Comparison of ENCODE assay signal across 24 cellular contexts in genomic region chr11:125578783-125579182, GRCh38. TPM values are rescaled to one million over a fixed set of nuclear protein-coding genes. Genes with fewer than 3 reads are reported as not detected.
DNase-seq lines count a peak whose midpoint lies in the region; ATAC-seq, FAIRE-seq and TF ChIP-seq lines count a peak whose summit lies in the region.
"Had no signal": no experiment of that assay in that cellular context is flagged by ENCODE, and none has a peak within 500 bp of the region (broad histone marks: within the 10 kb centered on the region; RNA-seq: fewer than 3 reads in every experiment).

No MANE protein-coding gene starts in this region.

- H3K9me3 ChIP-seq in HepG2 (ENCODE audit: low read length) (no peaks in the 10 kb centered on the region), right lobe of liver (no peaks in the 10 kb centered on the region), K562 (replicated peaks; ENCODE audit: control insufficient read depth, insufficient read depth, low read depth, low read length) (no peaks in the 10 kb centered on the region), parathyroid adenoma (ENCODE audit: control insufficient read depth, low read length) (no peaks in the 10 kb centered on the region)
- H3K9me3 ChIP-seq: BE2C; BLaER1 treated with 17β-estradiol and CSF1 and Interleukin-3, amounts not matched to agents 10 nM and 100 nM; HAP-1 had no signal

- H3K27ac Mint-ChIP-seq in Calu3 (ENCODE audit: unreplicated experiment) = no peak overlapping the region
- H3K27ac Mint-ChIP-seq: CD4-positive, alpha-beta T cell; CD8-positive, alpha-beta memory T cell; HFFc6 had no signal

- H3K27ac ChIP-seq in HepG2 (ENCODE audit: extremely low read length, insufficient read depth, low read length) = no peak overlapping the region
- H3K27ac ChIP-seq in right lobe of liver = no peak overlapping the region
- no peak overlapping the region for H3K27ac ChIP-seq in K562 (ENCODE audit: extremely low read depth, low read depth, low read length)
- H3K27ac ChIP-seq in parathyroid adenoma = peak overlapping the region; percentile 96
- H3K27ac ChIP-seq: 22Rv1; BLaER1 treated with 17β-estradiol and CSF1 and Interleukin-3, amounts not matched to agents 10 nM and 100 nM had no signal

- CTCF ChIA-PET in HepG2 (lab: Yijun Ruan, JAX; ENCODE audit: low intra/inter-chr PET ratio, low total read pairs) (no interaction called here), K562 (lab: Yijun Ruan, JAX; ENCODE audit: low intra/inter-chr PET ratio) (no interaction called here), Calu3 (lab: Charles Lee) (interaction anchor here (0.6 kb wide), 1 partner anchor 18 kb away, joined by 3 read pairs; no protein-coding TSS in a partner anchor)

- FAIRE-seq in HepG2 (lab: Jason Lieb, UNC) (no peak), K562 (lab: Jason Lieb, UNC) (no peak)
- FAIRE-seq: A204.1, GM12891, GM18507, H54 had no signal

- H3K9ac ChIP-seq in HepG2 (ENCODE audit: insufficient read depth, low read depth, low read length) = no peak overlapping the region
- H3K9ac ChIP-seq in K562 (ENCODE audit: insufficient read depth in 1 of 2, low read depth in 2 of 2, low read length in 2 of 2) = no peak overlapping the region
- no peak overlapping the region for H3K9ac ChIP-seq in parathyroid adenoma
- H3K9ac ChIP-seq: BLaER1 treated with 17β-estradiol and CSF1 and Interleukin-3, amounts not matched to agents 10 nM and 100 nM had no signal

- no peak overlapping the region for H3K4me3 Mint-ChIP-seq in Calu3 (ENCODE audit: low read depth, unreplicated experiment)
- H3K4me3 Mint-ChIP-seq: CD14-positive monocyte; CD4-positive, alpha-beta T cell; CD8-positive, alpha-beta memory T cell; HFFc6 had no signal

- TF ChIP-seq CTCF in HepG2 (CRISPR knock-in tag; IDR thresholded peaks at IDR 0.05) (no peak), right lobe of liver (IDR thresholded peaks at IDR 0.05) (no peak), K562 (IDR thresholded peaks at IDR 0.05 in 2 of 3, conservative IDR thresholded peaks at IDR 0.05 in 1 of 3; ENCODE audit: insufficient read depth in 2 of 3, low read depth in 1 of 3, low read length in 3 of 3) (no peak), parathyroid adenoma (IDR thresholded peaks at IDR 0.05) (no peak), Calu3 (IDR thresholded peaks at IDR 0.05; ENCODE audit: unreplicated experiment) (no peak)

- no peaks in the 10 kb centered on the region for H3K9me3 Mint-ChIP-seq in Calu3 (ENCODE audit: low read depth, unreplicated experiment)
- H3K9me3 Mint-ChIP-seq: CD14-positive monocyte; CD4-positive, alpha-beta T cell; CD8-positive, alpha-beta memory T cell; HFFc6 had no signal

- H3K4me3 ChIP-seq in HepG2 (replicated peaks in 1 of 3; ENCODE audit: insufficient read depth in 1 of 3, low read depth in 2 of 3, low read length in 3 of 3) (no peak overlapping the region), right lobe of liver (no peak overlapping the region), K562 (no peak overlapping the region), parathyroid adenoma (ENCODE audit: low read depth, low read length) (peak overlapping the region; percentile 11)
- H3K4me3 ChIP-seq: BLaER1 treated with 17β-estradiol and CSF1 and Interleukin-3, amounts not matched to agents 10 nM and 100 nM; HAP-1 had no signal

- H3K36me3 ChIP-seq in HepG2 (replicated peaks in 1 of 2; ENCODE audit: control insufficient read depth in 1 of 2, insufficient read depth in 2 of 2, low read length in 2 of 2) = peaks cover 28 to 75% of the 10 kb centered on the region in 2 experiments
- peaks cover 0 to 100% (median 66%) of the 10 kb centered on the region in 4 donors for H3K36me3 ChIP-seq in right lobe of liver
- H3K36me3 ChIP-seq in K562 (ENCODE audit: control insufficient read depth, insufficient read depth, low read length) = peaks cover 95% of the 10 kb centered on the region
- H3K36me3 ChIP-seq in parathyroid adenoma (ENCODE audit: control insufficient read depth, insufficient read depth, low read length) = peaks cover 2% of the 10 kb centered on the region

- DNase-seq in HepG2 (ENCODE audit: low spot score) = no peak
- DNase-seq in right lobe of liver = no peak
- DNase-seq in K562 (ENCODE audit: extremely low read depth in 1 of 4, low spot score in 3 of 4) = no peak
- no peak for DNase-seq in Calu3
- DNase-seq in HK-2 (ENCODE audit: unreplicated experiment) = no peak
- DNase-seq: ACHN; AML-193; BE2C; CD4-positive, alpha-beta T cell; CD8-positive, alpha-beta memory T cell; DMS53; DMS79 treated with DMSO at 0.1 percent for 48 hours; GF-D8; GOT3; HFFc6 had no signal

- H3K4me2 ChIP-seq in HepG2 (ENCODE audit: low read depth, low read length) (no peak overlapping the region), K562 (ENCODE audit: insufficient read depth, low read length) (no peak overlapping the region), parathyroid adenoma (ENCODE audit: low read length) (no peak overlapping the region)
- H3K4me2 ChIP-seq: BLaER1 treated with 17β-estradiol and CSF1 and Interleukin-3, amounts not matched to agents 10 nM and 100 nM had no signal

- TF ChIP-seq EP300 in HepG2 (IDR thresholded peaks at IDR 0.05; ENCODE audit: low read depth in 2 of 2, low read length in 2 of 2) = no peak
- no peak for TF ChIP-seq EP300 in HepG2 (CRISPR knock-in tag; IDR thresholded peaks at IDR 0.05; ENCODE audit: borderline replicate concordance)
- TF ChIP-seq EP300 in K562 (IDR thresholded peaks at IDR 0.05; ENCODE audit: low read length) = no peak

- H3K4me1 ChIP-seq in HepG2 (ENCODE audit: insufficient read depth, low read length) (no peaks in the 10 kb centered on the region), right lobe of liver (no peaks in the 10 kb centered on the region), K562 (replicated peaks in 1 of 2; ENCODE audit: control insufficient read depth in 2 of 2, insufficient read depth in 2 of 2, low read length in 2 of 2) (no peaks in the 10 kb centered on the region), parathyroid adenoma (peaks cover 11% of the 10 kb centered on the region)
- H3K4me1 ChIP-seq: BE2C; BLaER1 treated with 17β-estradiol and CSF1 and Interleukin-3, amounts not matched to agents 10 nM and 100 nM; HAP-1 had no signal

- intact Hi-C loops in HepG2 (cut with micrococcal nuclease; ENCODE audit: unreplicated experiment) = no loop called here
- intact Hi-C loops in right lobe of liver (cut with DNase I) = no loop called here
- intact Hi-C loops in K562 (cut with micrococcal nuclease) = no loop called here
- intact Hi-C loops in Calu3 (cut with micrococcal nuclease; ENCODE audit: unreplicated experiment) = no loop called here

- H3K79me2 ChIP-seq in HepG2 (ENCODE audit: insufficient read depth, low read length) = no peaks in the 10 kb centered on the region
- no peaks in the 10 kb centered on the region for H3K79me2 ChIP-seq in K562 (ENCODE audit: control insufficient read depth, insufficient read depth, low read length)
- no peaks in the 10 kb centered on the region for H3K79me2 ChIP-seq in parathyroid adenoma

- no peak for TF ChIP-seq POLR2A in HepG2 (IDR thresholded peaks at IDR 0.05; ENCODE audit: insufficient read depth in 1 of 2, low read depth in 2 of 2, low read length in 2 of 2)
- TF ChIP-seq POLR2A in right lobe of liver (IDR thresholded peaks at IDR 0.05) = no peak
- TF ChIP-seq POLR2A in K562 (conservative IDR thresholded peaks at IDR 0.05) = no peak

- ATAC-seq in HepG2 (no peak), right lobe of liver (no peak), K562 (no peak)

- in situ Hi-C loops in HepG2 (cut with HindIII; ENCODE audit: extremely low pct_ligation_motif_present, low pct_unique_long_range_greater_than_20kb) (no loop called here), K562 (cut with MboI) (no loop called here)

- POLR2A ChIA-PET in HepG2 (lab: Yijun Ruan, JAX) = interaction anchor here (1.5 kb wide), 1 partner anchor 9 kb away, joined by 7 read pairs; no protein-coding TSS in a partner anchor
- POLR2A ChIA-PET in K562 (lab: Yijun Ruan, JAX) = interaction anchor here (0.6 to 1.3 kb wide), 4 partner anchors 9 to 16 kb away, joined by 3 to 5 read pairs (median 4); partner anchors contain the start of gene EI24

- H3K27me3 ChIP-seq in HepG2 (ENCODE audit: control insufficient read depth in 1 of 2, insufficient read depth in 2 of 2, low read length in 2 of 2) (no peaks in the 10 kb centered on the region), right lobe of liver (no peaks in the 10 kb centered on the region), K562 (ENCODE audit: control insufficient read depth in 2 of 2, insufficient read depth in 2 of 2, low read length in 2 of 2) (no peaks in the 10 kb centered on the region), parathyroid adenoma (ENCODE audit: control insufficient read depth, insufficient read depth, low read length) (no peaks in the 10 kb centered on the region)
- H3K27me3 ChIP-seq: BE2C; BLaER1 treated with 17β-estradiol and CSF1 and Interleukin-3, amounts not matched to agents 10 nM and 100 nM had no signal

- peaks cover 11% of the 10 kb centered on the region for H3K36me3 Mint-ChIP-seq in Calu3 (ENCODE audit: insufficient read depth, unreplicated experiment)

- H3K4me1 Mint-ChIP-seq in Calu3 (ENCODE audit: low read depth, unreplicated experiment) = no peaks in the 10 kb centered on the region

- BruUV-seq in HepG2 (replicated peaks; lab: Mats Ljungman, UMichigan) (no TSS peak), K562 (replicated peaks; lab: Mats Ljungman, UMichigan) (no TSS peak), Calu3 (replicated peaks; lab: Mats Ljungman, UMichigan) (no TSS peak)

- no peaks in the 10 kb centered on the region for H3K9me1 ChIP-seq in K562 (ENCODE audit: control insufficient read depth, insufficient read depth, low read length)

- no peaks in the 10 kb centered on the region for H3K27me3 Mint-ChIP-seq in Calu3 (ENCODE audit: unreplicated experiment)
- H3K27me3 Mint-ChIP-seq: CD4-positive, alpha-beta T cell; CD8-positive, alpha-beta memory T cell had no signal

- TF ChIP-seq RAD21 in HepG2 (CRISPR knock-in tag; IDR thresholded peaks at IDR 0.05) (no peak), K562 (CRISPR knock-in tag; conservative IDR thresholded peaks at IDR 0.05 in 1 of 2, IDR thresholded peaks at IDR 0.05 in 1 of 2) (no peak)

- no peaks in the 10 kb centered on the region for H4K20me1 ChIP-seq in HepG2 (ENCODE audit: insufficient read depth, low read length)
- H4K20me1 ChIP-seq in K562 (replicated peaks; ENCODE audit: control insufficient read depth, insufficient read depth, low read length) = no peaks in the 10 kb centered on the region

- WGBS in HepG2 (ENCODE audit: low lambda C conversion rate) = 100% methylated on average over 2 of the region's 2 CpGs
- WGBS in right lobe of liver (ENCODE audit: insufficient coverage, low coverage, low lambda C conversion rate, missing lambda C conversion rate) = 83% methylated on average over 2 of the region's 2 CpGs
- WGBS in K562 (ENCODE audit: insufficient coverage, low coverage, missing lambda C conversion rate) = 94% methylated on average over 2 of the region's 2 CpGs

- no peak overlapping the region for H2AFZ ChIP-seq in HepG2 (ENCODE audit: low read length)
- H2AFZ ChIP-seq in K562 (ENCODE audit: low read depth, low read length) = no peak overlapping the region
- H2AFZ ChIP-seq in parathyroid adenoma = no peak overlapping the region

RNA-seq across cellular contexts. Expression of gene EI24, which starts 9.5 kb away (rescaled TPM):
- total RNA-seq in HepG2 (2016; rRNA removed; fragmentation: Illumina TruSeq; extraction: Trizol) = 126 and 138 TPM in 2 replicates
- 208 and 212 TPM in 2 replicates for total RNA-seq in HepG2 (2016; cell fraction: cytosol; rRNA removed; fragmentation: Illumina TruSeq; extraction: Trizol; ENCODE audit: low read depth)
- 124 and 136 TPM in 2 replicates for total RNA-seq in HepG2 (2016; cell fraction: insoluble cytoplasmic fraction; rRNA removed; fragmentation: Illumina TruSeq; extraction: Trizol)
- total RNA-seq in HepG2 (2016; cell fraction: membrane; rRNA removed; fragmentation: Illumina TruSeq; extraction: Trizol) = 398 and 405 TPM in 2 replicates
- 62.3 and 65.1 TPM in 2 replicates for total RNA-seq in HepG2 (2016; cell fraction: nucleus; rRNA removed; fragmentation: Illumina TruSeq; extraction: Trizol)
- polyA plus RNA-seq in HepG2 (2011; rRNA removed) = 70.0 and 84.7 TPM in 2 replicates
- 74.3 and 105 TPM in 2 replicates for polyA plus RNA-seq in HepG2 (2011; cell fraction: cytosol; rRNA removed)
- 19.8 and 28.7 TPM in 2 replicates for polyA plus RNA-seq in HepG2 (2011; cell fraction: nucleus; rRNA removed)
- 55.7 and 63.2 TPM in 2 replicates for polyA plus RNA-seq in HepG2 (2012)
- 321 and 335 TPM in 2 replicates for polyA plus RNA-seq in HepG2 (2016; cell fraction: cytosol; fragmentation: Illumina TruSeq; extraction: Trizol; ENCODE audit: low read depth)
- polyA plus RNA-seq in HepG2 (2016; cell fraction: insoluble cytoplasmic fraction; fragmentation: Illumina TruSeq; extraction: Trizol; ENCODE audit: low read depth) = 170 and 183 TPM in 2 replicates
- 442 and 463 TPM in 2 replicates for polyA plus RNA-seq in HepG2 (2016; cell fraction: membrane; fragmentation: Illumina TruSeq; extraction: Trizol; ENCODE audit: low read depth)
- 109 and 110 TPM in 2 replicates for polyA plus RNA-seq in HepG2 (2016; cell fraction: nucleus; fragmentation: Illumina TruSeq; extraction: Trizol; ENCODE audit: insufficient read depth, low read depth)
- polyA minus RNA-seq in HepG2 (2011; rRNA and poly(A)+ RNA removed; ENCODE audit: low replicate concordance) = 105 and 116 TPM in 2 replicates
- 34.0 and 35.6 TPM in 2 replicates for polyA minus RNA-seq in HepG2 (2011; cell fraction: cytosol; rRNA and poly(A)+ RNA removed)
- 20.9 and 25.4 TPM in 2 replicates for polyA minus RNA-seq in HepG2 (2011; cell fraction: nucleus; rRNA and poly(A)+ RNA removed)
- total RNA-seq in right lobe of liver = 100 to 1,000 TPM in 5 of 6 experiments, 10 to 100 TPM in 1; 74.4 to 232 (median 113) TPM
- 79.5 and 79.6 TPM in 2 replicates for total RNA-seq in K562 (2011; cell fraction: chromatin; rRNA removed; ENCODE audit: low replicate concordance)
- total RNA-seq in K562 (2011; cell fraction: nucleolus; rRNA removed) = 86.2 and 96.6 TPM in 2 replicates
- total RNA-seq in K562 (2011; cell fraction: nucleoplasm; rRNA removed) = 142 and 189 TPM in 2 replicates
- total RNA-seq in K562 (2014; rRNA removed) = 151 and 192 TPM in 2 replicates
- total RNA-seq in K562 (2014; rRNA removed; fragmentation: Illumina TruSeq; extraction: Trizol) = 187 and 198 TPM in 2 replicates
- 160 and 168 TPM in 2 replicates for total RNA-seq in K562 (2015; rRNA removed; fragmentation: Illumina TruSeq; extraction: Trizol)
- total RNA-seq in K562 (2021) = 159 and 165 TPM in 2 replicates
- 128 and 239 TPM in 2 replicates for polyA plus RNA-seq in K562 (2011; rRNA removed)
- 178 and 192 TPM in 2 replicates for polyA plus RNA-seq in K562 (2011; cell fraction: cytosol; rRNA removed)
- 52.1 and 69.8 TPM in 2 replicates for polyA plus RNA-seq in K562 (2011; cell fraction: nucleus; rRNA removed)
- 121 and 150 TPM in 2 replicates for polyA plus RNA-seq in K562 (2012)
- 249 and 260 TPM in 2 replicates for polyA plus RNA-seq in K562 (2014; fragmentation: Illumina TruSeq; extraction: Trizol)
- 10 to 100 TPM; 50.4 to 72.2 TPM for polyA plus RNA-seq in K562 (2014; fragmentation: Nextera tagmentation; extraction: Ambion mirVana)
- polyA plus RNA-seq in K562 (2014; rRNA removed) = 182 and 210 TPM in 2 replicates
- 155 and 274 TPM in 2 replicates for polyA minus RNA-seq in K562 (2011; rRNA and poly(A)+ RNA removed)
- polyA minus RNA-seq in K562 (2011; cell fraction: cytosol; rRNA and poly(A)+ RNA removed) = 34.8 and 79.5 TPM in 2 replicates
- polyA minus RNA-seq in K562 (2011; cell fraction: nucleus; rRNA and poly(A)+ RNA removed) = 17.2 and 23.3 TPM in 2 replicates
- total RNA-seq in Calu3 (2022) = 76.7 and 82.2 TPM in 2 replicates

RNA-seq across cellular contexts. Expression of gene STT3A, which starts 13.9 kb away (rescaled TPM):
- total RNA-seq in HepG2 (2016; rRNA removed; fragmentation: Illumina TruSeq; extraction: Trizol) (141 and 229 TPM in 2 replicates), right lobe of liver (100 to 1,000 TPM in 1 of 6 experiments, 10 to 100 TPM in 5; 73.3 to 108 (median 86.8) TPM), K562 (2014; rRNA removed) (70.7 and 95.7 TPM in 2 replicates), K562 (2014; rRNA removed; fragmentation: Illumina TruSeq; extraction: Trizol) (192 and 210 TPM in 2 replicates), K562 (2015; rRNA removed; fragmentation: Illumina TruSeq; extraction: Trizol) (159 and 165 TPM in 2 replicates), K562 (2021) (148 and 167 TPM in 2 replicates), Calu3 (2022) (139 and 168 TPM in 2 replicates)
- 15.9 and 18.0 TPM in 2 replicates for total RNA-seq in HepG2 (2016; cell fraction: cytosol; rRNA removed; fragmentation: Illumina TruSeq; extraction: Trizol; ENCODE audit: low read depth)
- 132 and 230 TPM in 2 replicates for total RNA-seq in HepG2 (2016; cell fraction: insoluble cytoplasmic fraction; rRNA removed; fragmentation: Illumina TruSeq; extraction: Trizol)
- total RNA-seq in HepG2 (2016; cell fraction: membrane; rRNA removed; fragmentation: Illumina TruSeq; extraction: Trizol) = 41.6 and 47.1 TPM in 2 replicates
- 206 and 227 TPM in 2 replicates for total RNA-seq in HepG2 (2016; cell fraction: nucleus; rRNA removed; fragmentation: Illumina TruSeq; extraction: Trizol)
- polyA plus RNA-seq in HepG2 (2011; rRNA removed) (314 and 319 TPM in 2 replicates), K562 (2011; rRNA removed) (208 and 296 TPM in 2 replicates), K562 (2014; fragmentation: Illumina TruSeq; extraction: Trizol) (170 and 212 TPM in 2 replicates), K562 (2014; fragmentation: Nextera tagmentation; extraction: Ambion mirVana) (100 to 1,000 TPM; 197 to 330 TPM), K562 (2014; rRNA removed) (73.3 and 108 TPM in 2 replicates)
- polyA plus RNA-seq in HepG2 (2011; cell fraction: cytosol; rRNA removed) = 246 and 346 TPM in 2 replicates
- 97.8 and 129 TPM in 2 replicates for polyA plus RNA-seq in HepG2 (2011; cell fraction: nucleus; rRNA removed)
- polyA plus RNA-seq in HepG2 (2012) = 235 and 247 TPM in 2 replicates
- polyA plus RNA-seq in HepG2 (2016; cell fraction: cytosol; fragmentation: Illumina TruSeq; extraction: Trizol; ENCODE audit: low read depth) = 17.5 and 22.3 TPM in 2 replicates
- 131 and 134 TPM in 2 replicates for polyA plus RNA-seq in HepG2 (2016; cell fraction: insoluble cytoplasmic fraction; fragmentation: Illumina TruSeq; extraction: Trizol; ENCODE audit: low read depth)
- polyA plus RNA-seq in HepG2 (2016; cell fraction: membrane; fragmentation: Illumina TruSeq; extraction: Trizol; ENCODE audit: low read depth) = 31.9 and 40.3 TPM in 2 replicates
- polyA plus RNA-seq in HepG2 (2016; cell fraction: nucleus; fragmentation: Illumina TruSeq; extraction: Trizol; ENCODE audit: insufficient read depth, low read depth) = 266 and 272 TPM in 2 replicates
- 944 and 2,048 TPM in 2 replicates for polyA minus RNA-seq in HepG2 (2011; rRNA and poly(A)+ RNA removed; ENCODE audit: low replicate concordance)
- polyA minus RNA-seq in HepG2 (2011; cell fraction: cytosol; rRNA and poly(A)+ RNA removed) = 324 and 343 TPM in 2 replicates
- 233 and 287 TPM in 2 replicates for polyA minus RNA-seq in HepG2 (2011; cell fraction: nucleus; rRNA and poly(A)+ RNA removed)
- 340 and 391 TPM in 2 replicates for total RNA-seq in K562 (2011; cell fraction: chromatin; rRNA removed; ENCODE audit: low replicate concordance)
- total RNA-seq in K562 (2011; cell fraction: nucleolus; rRNA removed) = 528 and 545 TPM in 2 replicates
- 415 and 429 TPM in 2 replicates for total RNA-seq in K562 (2011; cell fraction: nucleoplasm; rRNA removed)
- 224 and 257 TPM in 2 replicates for polyA plus RNA-seq in K562 (2011; cell fraction: cytosol; rRNA removed)
- polyA plus RNA-seq in K562 (2011; cell fraction: nucleus; rRNA removed) = 171 and 194 TPM in 2 replicates
- polyA plus RNA-seq in K562 (2012) = 171 and 200 TPM in 2 replicates
- polyA minus RNA-seq in K562 (2011; rRNA and poly(A)+ RNA removed) = 589 and 1,261 TPM in 2 replicates
- polyA minus RNA-seq in K562 (2011; cell fraction: cytosol; rRNA and poly(A)+ RNA removed) = 132 and 273 TPM in 2 replicates
- polyA minus RNA-seq in K562 (2011; cell fraction: nucleus; rRNA and poly(A)+ RNA removed) = 106 and 141 TPM in 2 replicates

RNA-seq across cellular contexts. Expression of gene CHEK1, which starts 46.2 kb away (rescaled TPM):
- 83.2 and 152 TPM in 2 replicates for total RNA-seq in HepG2 (2016; rRNA removed; fragmentation: Illumina TruSeq; extraction: Trizol)
- total RNA-seq in HepG2 (2016; cell fraction: cytosol; rRNA removed; fragmentation: Illumina TruSeq; extraction: Trizol; ENCODE audit: low read depth) = 21.4 and 24.7 TPM in 2 replicates
- total RNA-seq in HepG2 (2016; cell fraction: insoluble cytoplasmic fraction; rRNA removed; fragmentation: Illumina TruSeq; extraction: Trizol) = 81.6 and 154 TPM in 2 replicates
- 46.5 and 56.2 TPM in 2 replicates for total RNA-seq in HepG2 (2016; cell fraction: membrane; rRNA removed; fragmentation: Illumina TruSeq; extraction: Trizol)
- total RNA-seq in HepG2 (2016; cell fraction: nucleus; rRNA removed; fragmentation: Illumina TruSeq; extraction: Trizol) = 56.3 and 62.5 TPM in 2 replicates
- 11.0 and 17.8 TPM in 2 replicates for polyA plus RNA-seq in HepG2 (2011; rRNA removed)
- polyA plus RNA-seq in HepG2 (2011; cell fraction: cytosol; rRNA removed) = 8.6 and 9.4 TPM in 2 replicates
- polyA plus RNA-seq in HepG2 (2011; cell fraction: nucleus; rRNA removed) = 8.6 and 9.6 TPM in 2 replicates
- 10.1 and 24.7 TPM in 2 replicates for polyA plus RNA-seq in HepG2 (2012)
- 14.9 and 15.0 TPM in 2 replicates for polyA plus RNA-seq in HepG2 (2016; cell fraction: cytosol; fragmentation: Illumina TruSeq; extraction: Trizol; ENCODE audit: low read depth)
- 102 and 108 TPM in 2 replicates for polyA plus RNA-seq in HepG2 (2016; cell fraction: insoluble cytoplasmic fraction; fragmentation: Illumina TruSeq; extraction: Trizol; ENCODE audit: low read depth)
- polyA plus RNA-seq in HepG2 (2016; cell fraction: membrane; fragmentation: Illumina TruSeq; extraction: Trizol; ENCODE audit: low read depth) = 30.1 and 31.3 TPM in 2 replicates
- polyA plus RNA-seq in HepG2 (2016; cell fraction: nucleus; fragmentation: Illumina TruSeq; extraction: Trizol; ENCODE audit: insufficient read depth, low read depth) = 56.2 and 66.9 TPM in 2 replicates
- 11.3 and 21.3 TPM in 2 replicates for polyA minus RNA-seq in HepG2 (2011; rRNA and poly(A)+ RNA removed; ENCODE audit: low replicate concordance)
- polyA minus RNA-seq in HepG2 (2011; cell fraction: cytosol; rRNA and poly(A)+ RNA removed) = 12.0 and 13.8 TPM in 2 replicates
- polyA minus RNA-seq in HepG2 (2011; cell fraction: nucleus; rRNA and poly(A)+ RNA removed) = 32.1 and 40.6 TPM in 2 replicates
- total RNA-seq in right lobe of liver = 1 to 10 TPM in 4 of 6 experiments, under 1 TPM in 2; 0.59 to 6.9 (median 1.7) TPM
- 48.7 and 145 TPM in 2 replicates for total RNA-seq in K562 (2011; cell fraction: chromatin; rRNA removed; ENCODE audit: low replicate concordance)
- total RNA-seq in K562 (2011; cell fraction: nucleolus; rRNA removed) = 27.3 and 34.2 TPM in 2 replicates
- total RNA-seq in K562 (2011; cell fraction: nucleoplasm; rRNA removed) = 59.7 and 90.7 TPM in 2 replicates
- 62.6 and 71.9 TPM in 2 replicates for total RNA-seq in K562 (2014; rRNA removed)
- total RNA-seq in K562 (2014; rRNA removed; fragmentation: Illumina TruSeq; extraction: Trizol) = 103 and 115 TPM in 2 replicates
- 87.5 and 88.8 TPM in 2 replicates for total RNA-seq in K562 (2015; rRNA removed; fragmentation: Illumina TruSeq; extraction: Trizol)
- 92.8 and 94.0 TPM in 2 replicates for total RNA-seq in K562 (2021)
- polyA plus RNA-seq in K562 (2011; rRNA removed) = 58.7 and 108 TPM in 2 replicates
- polyA plus RNA-seq in K562 (2011; cell fraction: cytosol; rRNA removed) = 26.0 and 32.8 TPM in 2 replicates
- 29.3 and 30.2 TPM in 2 replicates for polyA plus RNA-seq in K562 (2011; cell fraction: nucleus; rRNA removed)
- 65.7 and 70.1 TPM in 2 replicates for polyA plus RNA-seq in K562 (2012)
- 91.4 and 102 TPM in 2 replicates for polyA plus RNA-seq in K562 (2014; fragmentation: Illumina TruSeq; extraction: Trizol)
- 10 to 100 TPM; 63.9 to 70.9 TPM for polyA plus RNA-seq in K562 (2014; fragmentation: Nextera tagmentation; extraction: Ambion mirVana)
- 68.7 and 74.1 TPM in 2 replicates for polyA plus RNA-seq in K562 (2014; rRNA removed)
- 67.6 and 79.8 TPM in 2 replicates for polyA minus RNA-seq in K562 (2011; rRNA and poly(A)+ RNA removed)
- 19.7 and 38.1 TPM in 2 replicates for polyA minus RNA-seq in K562 (2011; cell fraction: cytosol; rRNA and poly(A)+ RNA removed)
- 40.3 and 46.8 TPM in 2 replicates for polyA minus RNA-seq in K562 (2011; cell fraction: nucleus; rRNA and poly(A)+ RNA removed)
- total RNA-seq in Calu3 (2022) = 27.3 and 33.2 TPM in 2 replicates

Comparison
In these comparisons a context has a peak if more than half of its experiments do, and no peak if none do; other contexts are left out.
1. Of the 241 proteins assayed by ChIP-seq in both HepG2 and K562: peak only in HepG2: MAFF and MAFK; only in K562: MAFG; in both: none; in neither: 238.